Comparison of ENCODE assay signal across 9 cellular contexts in genomic region chr19:2627319-2627829, GRCh38.
DNase-seq lines count a peak whose midpoint lies in the region; FAIRE-seq and TF ChIP-seq lines count a peak whose summit lies in the region.
"Had no signal": no experiment of that assay in that cellular context is flagged by ENCODE, and none has a peak within 500 bp of the region (broad histone marks: within the 10 kb centered on the region; RNA-seq: fewer than 3 reads in every experiment).

No MANE protein-coding gene starts in this region.

- no peaks in the 10 kb centered on the region for H3K36me3 ChIP-seq in Peyer's patch
- no peaks in the 10 kb centered on the region for H3K36me3 ChIP-seq in bronchial epithelial cell (ENCODE audit: control insufficient read depth, insufficient read depth, low read length)
- no peaks in the 10 kb centered on the region for H3K36me3 ChIP-seq in liver (ENCODE audit: control insufficient read depth in 4 of 4, insufficient read depth in 3 of 4, low read depth in 1 of 4, low read length in 3 of 4)

- peak; percentile 69 for DNase-seq in activated CD8-positive, alpha-beta memory T cell treated with anti-CD3 and anti-CD28 coated beads for 24 hours
- no peak for DNase-seq in activated CD8-positive, alpha-beta memory T cell treated with anti-CD3 and anti-CD28 coated beads, Interleukin-2, amount 50 U/mL, for 48 hours
- DNase-seq in Peyer's patch (peak; percentile 80 to 92 (median 87)), bronchial epithelial cell (ENCODE audit: low read depth) (peak; percentile 98), NCI-H446 treated with DMSO at 0.1 percent for 48 hours (lab: John Stamatoyannopoulos, UW) (no peak), OCI-M2 (lab: John Stamatoyannopoulos, UW; ENCODE audit: unreplicated experiment) (no peak)
- peak; percentile 65 for DNase-seq in stimulated activated CD8-positive, alpha-beta memory T cell treated with anti-CD3 and anti-CD28 coated beads, Interleukin-4, amount 100 ng/mL, for 48 hours

- H3K4me1 ChIP-seq in Peyer's patch (peaks cover 0 to 34% (median 15%) of the 10 kb centered on the region in 4 donors), liver (ENCODE audit: control insufficient read depth in 4 of 4, insufficient read depth in 4 of 4, low read length in 3 of 4) (peaks cover 15 to 57% (median 42%) of the 10 kb centered on the region in 4 donors)

- TF ChIP-seq RAD21 in liver (IDR thresholded peaks at IDR 0.05) = peak in 1 of 2 donors; percentile 37

- 32% methylated on average over 17 of the region's 17 CpGs for WGBS in liver

- H3K9ac ChIP-seq in liver (ENCODE audit: low read depth in 1 of 2, low read length in 2 of 2) = peak overlapping the region in 1 of 2 donors; percentile 59

- FAIRE-seq in bronchial epithelial cell (lab: Jason Lieb, UNC) = peak; percentile 98
- FAIRE-seq: endometrium had no signal

- TF ChIP-seq CTCF in Peyer's patch (IDR thresholded peaks at IDR 0.05) = peak in 1 of 6 experiments; percentile 4
- TF ChIP-seq CTCF in bronchial epithelial cell (IDR thresholded peaks at IDR 0.05; ENCODE audit: insufficient read depth, low read length, severe bottlenecking) = no peak
- no peak for TF ChIP-seq CTCF in liver (IDR thresholded peaks at IDR 0.05; ENCODE audit: low read depth, low read length, missing input control)

- H3K4me3 ChIP-seq in Peyer's patch (peak overlapping the region in 2 of 4 donors; percentile 15 to 19), bronchial epithelial cell (ENCODE audit: low read depth, low read length) (no peak overlapping the region), liver (ENCODE audit: low read depth in 1 of 3, low read length in 3 of 3) (no peak overlapping the region)

- H3K9me3 ChIP-seq in Peyer's patch = peaks cover 0 to 10% (median 2%) of the 10 kb centered on the region in 4 donors
- H3K9me3 ChIP-seq in liver (ENCODE audit: control insufficient read depth in 4 of 4, low read length in 3 of 4) = no peaks in the 10 kb centered on the region

- H3K27ac ChIP-seq in Peyer's patch (peak overlapping the region; percentile 77 to 97 (median 83)), liver (ENCODE audit: low read depth in 1 of 2, low read length in 2 of 2) (peak overlapping the region; percentile 86 to 92)

- no peaks in the 10 kb centered on the region for H3K27me3 ChIP-seq in Peyer's patch
- no peaks in the 10 kb centered on the region for H3K27me3 ChIP-seq in bronchial epithelial cell (ENCODE audit: control insufficient read depth, insufficient read depth, low read length)
- no peaks in the 10 kb centered on the region for H3K27me3 ChIP-seq in liver (ENCODE audit: control insufficient read depth in 4 of 4, insufficient read depth in 4 of 4, low read length in 3 of 4)

- TF ChIP-seq POLR2A in Peyer's patch (IDR thresholded peaks at IDR 0.05) = peak; percentile 54 to 70

TF ChIP-seq in liver, 16 proteins besides CTCF, POLR2A, EP300 and RAD21:
- TF ChIP-seq NR2F2 (IDR thresholded peaks at IDR 0.05) (no peak), TAF1 (conservative IDR thresholded peaks at IDR 0.05) (no peak), REST (IDR thresholded peaks at IDR 0.05) (peak; percentile 62), JUND (IDR thresholded peaks at IDR 0.05) (peak; percentile 70 to 93), SP1 (IDR thresholded peaks at IDR 0.05) (peak; percentile 96), RXRA (IDR thresholded peaks at IDR 0.05) (peak; percentile 86 to 97), YY1 (IDR thresholded peaks at IDR 0.05) (peak; percentile 54), FOXA1 (IDR thresholded peaks at IDR 0.05) (peak; percentile 78), EGR1 (IDR thresholded peaks at IDR 0.05; ENCODE audit: low read depth in 2 of 2) (peak in 1 of 2 donors; percentile 44), HNF4A (conservative IDR thresholded peaks at IDR 0.05) (peak; percentile 75 to 90), GABPA (IDR thresholded peaks at IDR 0.05 in 1 of 2, conservative IDR thresholded peaks at IDR 0.05 in 1 of 2) (peak in 1 of 2 donors; percentile 23), FOXA2 (IDR thresholded peaks at IDR 0.05) (peak; percentile 71), HNF4G (IDR thresholded peaks at IDR 0.05) (no peak)
- TF ChIP-seq, protein P1, sequence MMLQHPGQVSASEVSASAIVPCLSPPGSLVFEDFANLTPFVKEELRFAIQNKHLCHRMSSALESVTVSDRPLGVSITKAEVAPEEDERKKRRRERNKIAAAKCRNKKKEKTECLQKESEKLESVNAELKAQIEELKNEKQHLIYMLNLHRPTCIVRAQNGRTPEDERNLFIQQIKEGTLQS (IDR thresholded peaks at IDR 0.05) = peak; percentile 49
- TF ChIP-seq, protein P2, sequence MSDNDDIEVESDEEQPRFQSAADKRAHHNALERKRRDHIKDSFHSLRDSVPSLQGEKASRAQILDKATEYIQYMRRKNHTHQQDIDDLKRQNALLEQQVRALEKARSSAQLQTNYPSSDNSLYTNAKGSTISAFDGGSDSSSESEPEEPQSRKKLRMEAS (IDR thresholded peaks at IDR 0.05) = peak; percentile 94
- TF ChIP-seq, protein P3, sequence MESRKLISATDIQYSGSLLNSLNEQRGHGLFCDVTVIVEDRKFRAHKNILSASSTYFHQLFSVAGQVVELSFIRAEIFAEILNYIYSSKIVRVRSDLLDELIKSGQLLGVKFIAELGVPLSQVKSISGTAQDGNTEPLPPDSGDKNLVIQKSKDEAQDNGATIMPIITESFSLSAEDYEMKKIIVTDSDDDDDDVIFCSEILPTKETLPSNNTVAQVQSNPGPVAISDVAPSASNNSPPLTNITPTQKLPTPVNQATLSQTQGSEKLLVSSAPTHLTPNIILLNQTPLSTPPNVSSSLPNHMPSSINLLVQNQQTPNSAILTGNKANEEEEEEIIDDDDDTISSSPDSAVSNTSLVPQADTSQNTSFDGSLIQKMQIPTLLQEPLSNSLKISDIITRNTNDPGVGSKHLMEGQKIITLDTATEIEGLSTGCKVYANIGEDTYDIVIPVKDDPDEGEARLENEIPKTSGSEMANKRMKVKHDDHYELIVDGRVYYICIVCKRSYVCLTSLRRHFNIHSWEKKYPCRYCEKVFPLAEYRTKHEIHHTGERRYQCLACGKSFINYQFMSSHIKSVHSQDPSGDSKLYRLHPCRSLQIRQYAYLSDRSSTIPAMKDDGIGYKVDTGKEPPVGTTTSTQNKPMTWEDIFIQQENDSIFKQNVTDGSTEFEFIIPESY (IDR thresholded peaks at IDR 0.05) = peak; percentile 83

Comparison
In these comparisons a context has a peak if more than half of its experiments do, and no peak if none do; other contexts are left out.
1. DNase-seq: peak in activated CD8-positive, alpha-beta memory T cell treated with anti-CD3 and anti-CD28 coated beads for 24 hours (single experiment), Peyer's patch (3 of 3), bronchial epithelial cell (single experiment) and stimulated activated CD8-positive, alpha-beta memory T cell treated with anti-CD3 and anti-CD28 coated beads, Interleukin-4, amount 100 ng/mL, for 48 hours (single experiment); none in activated CD8-positive, alpha-beta memory T cell treated with anti-CD3 and anti-CD28 coated beads, Interleukin-2, amount 50 U/mL, for 48 hours (single experiment), NCI-H446 treated with DMSO at 0.1 percent for 48 hours (single experiment) and OCI-M2 (single experiment).